14 cellular contexts compared by ENCODE assay signal in the genomic region with DNA sequence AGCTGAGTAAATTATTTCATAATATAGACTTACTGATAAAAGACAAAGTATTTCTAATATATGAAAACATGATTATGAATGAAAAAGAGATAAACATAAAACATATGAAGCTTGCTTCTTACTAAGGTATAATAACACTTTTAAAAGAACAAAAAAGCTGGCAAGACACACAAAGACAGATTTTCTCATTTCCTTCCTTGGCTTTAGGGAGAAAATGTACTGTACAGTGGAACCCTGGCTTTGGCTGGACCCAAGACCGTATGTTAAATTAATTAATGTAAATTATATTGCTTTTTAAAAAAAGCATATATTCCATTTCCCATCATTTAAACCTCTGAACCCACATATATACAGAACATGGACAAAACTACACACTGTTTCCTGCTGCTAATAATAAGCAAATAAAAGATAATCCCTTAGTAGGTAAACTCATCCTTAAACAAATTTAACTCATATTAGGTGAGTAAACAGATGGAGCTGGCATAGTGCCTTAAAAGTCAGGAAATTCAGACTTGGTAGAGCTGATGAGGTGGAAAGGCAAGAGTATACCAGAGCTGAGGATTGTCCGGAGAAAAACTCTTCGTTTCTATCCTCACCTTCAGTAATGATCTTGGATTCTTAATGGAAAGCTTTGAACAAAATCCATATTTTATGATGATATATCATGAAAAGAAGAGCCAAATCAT.
DNase-seq lines count a peak whose midpoint lies in the region; FAIRE-seq and TF ChIP-seq lines count a peak whose summit lies in the region.
"Had no signal": no experiment of that assay in that cellular context is flagged by ENCODE, and none has a peak within 500 bp of the region (broad histone marks: within the 10 kb centered on the region; RNA-seq: fewer than 3 reads in every experiment).

No MANE protein-coding gene starts in this region.

- no peaks in the 10 kb centered on the region for H3K36me3 ChIP-seq in brain microvascular endothelial cell (replicated peaks)
- H3K36me3 ChIP-seq: SJSA1 had no signal

- in situ Hi-C loops in brain microvascular endothelial cell (cut with HindIII; ENCODE audit: low pct_ligation_motif_present, low sequenced_read_pairs), result no loop called here

- no peak for FAIRE-seq in H54 (lab: Jason Lieb, UNC)

- no peak for TF ChIP-seq CTCF in brain microvascular endothelial cell (IDR thresholded peaks at IDR 0.05; ENCODE audit: low read depth, low read length, missing control alignments)

- H3K27me3 ChIP-seq in brain microvascular endothelial cell (replicated peaks), result no peaks in the 10 kb centered on the region
- H3K27me3 ChIP-seq: SJSA1 had no signal

- no peak for TF ChIP-seq POLR2A in H54 (IDR thresholded peaks at IDR 0.05; ENCODE audit: low read depth, low read length)

- DNase-seq in NCI-H510A treated with DMSO at 0.1 percent for 48 hours (lab: John Stamatoyannopoulos, UW) (peak; percentile 53), NCI-H510A (lab: John Stamatoyannopoulos, UW) (no peak), NCI-H446 treated with DMSO at 0.1 percent for 48 hours (lab: John Stamatoyannopoulos, UW) (peak; percentile 61), SHP77 treated with DMSO at 0.1 percent for 48 hours (lab: John Stamatoyannopoulos, UW) (peak; percentile 9), brain microvascular endothelial cell (no peak), H54 (ENCODE audit: insufficient read length, low spot score) (no peak), Ammon's horn (ENCODE audit: low spot score) (no peak)
- no peak for DNase-seq in stimulated activated CD8-positive, alpha-beta memory T cell treated with anti-CD3 and anti-CD28 coated beads, Interleukin-4, amount 100 ng/mL, for 48 hours
- DNase-seq: DND-41, GF-D8, NCI-H1436 had no signal

- H3K4me3 ChIP-seq in brain microvascular endothelial cell (ENCODE audit: low read depth, low read length), result no peak overlapping the region
- H3K4me3 ChIP-seq: A549, GM23338, SJSA1 had no signal

- H3K27ac ChIP-seq in brain microvascular endothelial cell, result no peak overlapping the region
- H3K27ac ChIP-seq: A549, SJSA1 had no signal

Comparison
In these comparisons a context has a peak if more than half of its experiments do, and no peak if none do; other contexts are left out.
1. DNase-seq: peak in NCI-H510A treated with DMSO at 0.1 percent for 48 hours (single experiment), NCI-H446 treated with DMSO at 0.1 percent for 48 hours (single experiment) and SHP77 treated with DMSO at 0.1 percent for 48 hours (single experiment); none in NCI-H510A (single experiment), stimulated activated CD8-positive, alpha-beta memory T cell treated with anti-CD3 and anti-CD28 coated beads, Interleukin-4, amount 100 ng/mL, for 48 hours (single experiment), brain microvascular endothelial cell (single experiment), H54 (single experiment) and Ammon's horn (single experiment).